ENCODE assay signal across 9 cellular contexts in the genomic region with DNA sequence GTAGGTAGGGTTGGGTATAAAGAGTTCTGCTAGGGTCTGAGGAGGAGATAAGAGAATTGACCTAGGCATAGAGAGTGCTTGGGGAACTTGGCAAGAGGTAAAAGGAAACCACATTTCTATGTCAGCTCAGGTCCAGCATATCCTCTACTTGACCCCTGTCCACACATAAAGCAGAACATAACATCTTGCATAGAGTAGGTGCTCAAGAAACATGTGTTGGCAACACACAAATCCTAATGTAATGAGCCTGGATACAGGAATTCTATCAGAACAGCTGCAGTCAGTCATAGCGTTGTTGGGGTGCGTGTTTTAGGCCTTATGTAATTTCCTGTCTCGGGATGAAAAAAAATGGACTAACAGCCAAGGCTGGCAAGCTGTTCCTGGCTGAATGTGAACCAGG. TPM values are rescaled to one million over a fixed set of nuclear protein-coding genes. Genes with fewer than 3 reads are reported as not detected.
DNase-seq lines count a peak whose midpoint lies in the region; ATAC-seq and TF ChIP-seq lines count a peak whose summit lies in the region.
"Had no signal": no experiment of that assay in that cellular context is flagged by ENCODE, and none has a peak within 500 bp of the region (broad histone marks: within the 10 kb centered on the region; RNA-seq: fewer than 3 reads in every experiment).

No MANE protein-coding gene starts in this region.

- no peaks in the 10 kb centered on the region for H3K27me3 Mint-ChIP-seq in activated naive CD4-positive, alpha-beta T cell treated with anti-CD3 and anti-CD28 coated beads, Interleukin-2, amount 50 U/mL, for 24 hours
- H3K27me3 Mint-ChIP-seq in WTC11 (ENCODE audit: low read depth), result no peaks in the 10 kb centered on the region

- no peak for ATAC-seq in WTC11
- peak in 3 of 4 donors; percentile 67 to 87 (median 75) for ATAC-seq in heart left ventricle
- no peak for ATAC-seq in HG02571 (IDR thresholded peaks at IDR 0.05; ENCODE audit: unreplicated experiment)
- ATAC-seq in GM21390 (IDR thresholded peaks at IDR 0.05; ENCODE audit: unreplicated experiment), result no peak

- H3K27ac ChIP-seq in heart left ventricle, result peak overlapping the region in 7 of 12 donors; percentile 22 to 87 (median 57)
- peak overlapping the region; percentile 26 for H3K27ac ChIP-seq in subcutaneous abdominal adipose tissue (ENCODE audit: low read depth, low read length)

- H3K36me3 ChIP-seq in heart left ventricle, result no peaks in the 10 kb centered on the region
- no peaks in the 10 kb centered on the region for H3K36me3 ChIP-seq in subcutaneous abdominal adipose tissue (ENCODE audit: control insufficient read depth in 5 of 5, insufficient read depth in 5 of 5, low read length in 5 of 5)

- H3K9ac ChIP-seq in subcutaneous abdominal adipose tissue (ENCODE audit: low read length in 5 of 5), result no peak overlapping the region

- H3K9me3 ChIP-seq in heart left ventricle (no peaks in the 10 kb centered on the region), subcutaneous abdominal adipose tissue (ENCODE audit: control insufficient read depth in 5 of 5, low read length in 5 of 5) (no peaks in the 10 kb centered on the region)

- H3K36me3 Mint-ChIP-seq in activated naive CD4-positive, alpha-beta T cell treated with anti-CD3 and anti-CD28 coated beads, Interleukin-2, amount 50 U/mL, for 24 hours, result no peaks in the 10 kb centered on the region
- no peaks in the 10 kb centered on the region for H3K36me3 Mint-ChIP-seq in WTC11

- H3K4me3 ChIP-seq in heart left ventricle (peak overlapping the region in 3 of 12 donors; percentile 10 to 35 (median 24)), subcutaneous abdominal adipose tissue (ENCODE audit: low read depth in 1 of 5, low read length in 5 of 5) (peak overlapping the region in 3 of 5 donors; percentile 1 to 37 (median 11))

- TF ChIP-seq CTCF in WTC11 (IDR thresholded peaks at IDR 0.05), result no peak
- TF ChIP-seq CTCF in heart left ventricle (IDR thresholded peaks at IDR 0.05), result no peak

- H3K27me3 ChIP-seq in heart left ventricle (no peaks in the 10 kb centered on the region), subcutaneous abdominal adipose tissue (ENCODE audit: control insufficient read depth in 5 of 5, insufficient read depth in 4 of 5, low read length in 5 of 5) (no peaks in the 10 kb centered on the region)

- H3K4me3 Mint-ChIP-seq in activated naive CD4-positive, alpha-beta T cell treated with anti-CD3 and anti-CD28 coated beads, Interleukin-2, amount 50 U/mL, for 24 hours, result peak overlapping the region; percentile 79
- H3K4me3 Mint-ChIP-seq in WTC11, result 0 out of 2 replicates have a peak overlapping the region, but pooled peaks have one; percentile 22

- peaks cover 49% of the 10 kb centered on the region for H3K4me1 Mint-ChIP-seq in activated naive CD4-positive, alpha-beta T cell treated with anti-CD3 and anti-CD28 coated beads, Interleukin-2, amount 50 U/mL, for 24 hours
- H3K4me1 Mint-ChIP-seq in WTC11, result peaks cover 11% of the 10 kb centered on the region

- WGBS in heart left ventricle, 4 donors, result 13 to 37% (median 23%) methylated on average over 3 of the region's 3 CpGs

- peaks cover 0 to 47% (median 6%) of the 10 kb centered on the region in 12 donors for H3K4me1 ChIP-seq in heart left ventricle
- H3K4me1 ChIP-seq in subcutaneous abdominal adipose tissue (ENCODE audit: control insufficient read depth in 5 of 5, insufficient read depth in 5 of 5, low read length in 5 of 5), result peaks cover 0 to 13% (median 10%) of the 10 kb centered on the region in 5 donors

- no peak for TF ChIP-seq POLR2A in heart left ventricle (IDR thresholded peaks at IDR 0.05)

- intact Hi-C loops in heart left ventricle (cut with DNase I), result no loop called here

- no peaks in the 10 kb centered on the region for H3K9me3 Mint-ChIP-seq in activated naive CD4-positive, alpha-beta T cell treated with anti-CD3 and anti-CD28 coated beads, Interleukin-2, amount 50 U/mL, for 24 hours
- H3K9me3 Mint-ChIP-seq in WTC11, result no peaks in the 10 kb centered on the region

- no peak for DNase-seq in activated naive CD4-positive, alpha-beta T cell treated with Interleukin-2 at 50 U/mL for 16 hours
- no peak for DNase-seq in WTC11 (ENCODE audit: low spot score)
- DNase-seq in heart left ventricle, result no peak
- no peak for DNase-seq in GF-D8 (lab: John Stamatoyannopoulos, UW)
- DNase-seq: DND-41 had no signal

- POLR2A ChIA-PET in WTC11 (lab: Charles Lee), result interaction anchor here (0.7 kb wide), 1 partner anchor 9 kb away, joined by 3 read pairs; no protein-coding TSS in a partner anchor

- peak overlapping the region; percentile 78 for H3K27ac Mint-ChIP-seq in activated naive CD4-positive, alpha-beta T cell treated with anti-CD3 and anti-CD28 coated beads, Interleukin-2, amount 50 U/mL, for 24 hours
- H3K27ac Mint-ChIP-seq in WTC11, result no peak overlapping the region

- CTCF ChIA-PET in WTC11 (lab: Charles Lee), result interaction anchor here (1.0 to 1.3 kb wide), 3 partner anchors 23 to 40 kb away, joined by 3 to 6 read pairs (median 4); no protein-coding TSS in a partner anchor

TF ChIP-seq in WTC11, 78 proteins besides CTCF, POLR2A, EP300 and RAD21:
- TF ChIP-seq, protein P1, sequence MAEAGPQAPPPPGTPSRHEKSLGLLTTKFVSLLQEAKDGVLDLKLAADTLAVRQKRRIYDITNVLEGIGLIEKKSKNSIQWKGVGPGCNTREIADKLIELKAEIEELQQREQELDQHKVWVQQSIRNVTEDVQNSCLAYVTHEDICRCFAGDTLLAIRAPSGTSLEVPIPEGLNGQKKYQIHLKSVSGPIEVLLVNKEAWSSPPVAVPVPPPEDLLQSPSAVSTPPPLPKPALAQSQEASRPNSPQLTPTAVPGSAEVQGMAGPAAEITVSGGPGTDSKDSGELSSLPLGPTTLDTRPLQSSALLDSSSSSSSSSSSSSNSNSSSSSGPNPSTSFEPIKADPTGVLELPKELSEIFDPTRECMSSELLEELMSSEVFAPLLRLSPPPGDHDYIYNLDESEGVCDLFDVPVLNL (CRISPR knock-in tag; IDR thresholded peaks at IDR 0.05; ENCODE audit: borderline replicate concordance, low read depth), result no peak
- no peak for TF ChIP-seq NFATC4 (CRISPR knock-in tag; IDR thresholded peaks at IDR 0.05)
- TF ChIP-seq TP53 (CRISPR knock-in tag; IDR thresholded peaks at IDR 0.05), result no peak
- no peak for TF ChIP-seq FOXJ3 (CRISPR knock-in tag; IDR thresholded peaks at IDR 0.05; ENCODE audit: borderline replicate concordance)
- no peak for TF ChIP-seq IRF1 (CRISPR knock-in tag; IDR thresholded peaks at IDR 0.05)
- TF ChIP-seq GRHL2 (CRISPR knock-in tag; IDR thresholded peaks at IDR 0.05; ENCODE audit: insufficient replicate concordance, severe bottlenecking), result no peak
- TF ChIP-seq ZNF232 (CRISPR knock-in tag; IDR thresholded peaks at IDR 0.05), result no peak
- TF ChIP-seq FOXK1 (CRISPR knock-in tag; IDR thresholded peaks at IDR 0.05), result no peak
- TF ChIP-seq, protein P2, sequence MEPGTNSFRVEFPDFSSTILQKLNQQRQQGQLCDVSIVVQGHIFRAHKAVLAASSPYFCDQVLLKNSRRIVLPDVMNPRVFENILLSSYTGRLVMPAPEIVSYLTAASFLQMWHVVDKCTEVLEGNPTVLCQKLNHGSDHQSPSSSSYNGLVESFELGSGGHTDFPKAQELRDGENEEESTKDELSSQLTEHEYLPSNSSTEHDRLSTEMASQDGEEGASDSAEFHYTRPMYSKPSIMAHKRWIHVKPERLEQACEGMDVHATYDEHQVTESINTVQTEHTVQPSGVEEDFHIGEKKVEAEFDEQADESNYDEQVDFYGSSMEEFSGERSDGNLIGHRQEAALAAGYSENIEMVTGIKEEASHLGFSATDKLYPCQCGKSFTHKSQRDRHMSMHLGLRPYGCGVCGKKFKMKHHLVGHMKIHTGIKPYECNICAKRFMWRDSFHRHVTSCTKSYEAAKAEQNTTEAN (CRISPR knock-in tag; IDR thresholded peaks at IDR 0.05), result no peak
- TF ChIP-seq, protein P3, sequence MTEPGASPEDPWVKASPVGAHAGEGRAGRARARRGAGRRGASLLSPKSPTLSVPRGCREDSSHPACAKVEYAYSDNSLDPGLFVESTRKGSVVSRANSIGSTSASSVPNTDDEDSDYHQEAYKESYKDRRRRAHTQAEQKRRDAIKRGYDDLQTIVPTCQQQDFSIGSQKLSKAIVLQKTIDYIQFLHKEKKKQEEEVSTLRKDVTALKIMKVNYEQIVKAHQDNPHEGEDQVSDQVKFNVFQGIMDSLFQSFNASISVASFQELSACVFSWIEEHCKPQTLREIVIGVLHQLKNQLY (CRISPR knock-in tag; IDR thresholded peaks at IDR 0.05), result no peak
- no peak for TF ChIP-seq NR3C1 (CRISPR knock-in tag; conservative IDR thresholded peaks at IDR 0.05; ENCODE audit: low read depth)
- TF ChIP-seq ZNF671 (CRISPR knock-in tag; IDR thresholded peaks at IDR 0.05), result no peak
- no peak for TF ChIP-seq ESRRA (CRISPR knock-in tag; IDR thresholded peaks at IDR 0.05; ENCODE audit: borderline replicate concordance)
- TF ChIP-seq, protein P4, sequence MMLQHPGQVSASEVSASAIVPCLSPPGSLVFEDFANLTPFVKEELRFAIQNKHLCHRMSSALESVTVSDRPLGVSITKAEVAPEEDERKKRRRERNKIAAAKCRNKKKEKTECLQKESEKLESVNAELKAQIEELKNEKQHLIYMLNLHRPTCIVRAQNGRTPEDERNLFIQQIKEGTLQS (CRISPR knock-in tag; conservative IDR thresholded peaks at IDR 0.05), result no peak
TF ChIP-seq in WTC11: peak in this region for 0.

RNA-seq across cellular contexts. Expression of gene PLCL2, which starts 35.0 kb away (rescaled TPM):
- total RNA-seq in WTC11 (2021) (9.1 to 11.8 TPM (median 10.4 TPM) in 3 replicates), heart left ventricle (10 to 100 TPM; 47.1 to 80.9 (median 54.7) TPM)
- 10 to 100 TPM; 10.4 to 21.1 TPM for polyA plus RNA-seq in heart left ventricle

Comparison
In these comparisons a context has a peak if more than half of its experiments do, and no peak if none do; other contexts are left out.
1. ATAC-seq: peak in heart left ventricle (3 of 4); none in WTC11 (single experiment), HG02571 (single experiment) and GM21390 (single experiment).